10 cellular contexts compared by ENCODE assay signal in the genomic region with DNA sequence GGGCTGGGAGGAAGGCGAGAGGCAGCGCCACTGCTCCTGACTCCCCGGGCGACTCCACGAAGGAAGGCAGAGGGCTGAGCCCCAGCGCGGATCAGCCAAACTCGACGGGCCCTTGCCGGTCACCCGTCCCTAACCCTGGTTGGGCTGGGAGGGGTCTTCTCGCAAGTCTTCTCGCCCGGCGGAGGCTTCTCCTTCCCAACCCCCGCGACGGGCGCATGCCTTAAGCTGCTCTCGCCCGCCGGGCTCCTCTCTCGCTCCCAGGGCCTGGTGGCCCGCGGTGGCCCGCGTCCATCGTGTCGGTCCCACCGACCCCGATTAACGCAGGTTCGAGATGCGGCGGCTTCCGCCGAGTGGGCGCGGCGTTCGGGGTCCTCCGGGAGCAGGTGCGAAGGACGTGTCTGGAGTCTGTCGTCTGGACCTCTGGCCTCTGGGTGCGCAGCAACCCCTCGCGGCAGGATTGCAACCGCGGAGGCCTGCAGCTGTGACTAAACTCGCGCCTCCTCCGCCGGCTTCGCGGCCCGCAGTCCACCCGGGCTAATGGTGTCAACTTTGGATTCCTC. TPM values are rescaled to one million over a fixed set of nuclear protein-coding genes. Genes with fewer than 3 reads are reported as not detected.
DNase-seq lines count a peak whose midpoint lies in the region; ATAC-seq, FAIRE-seq and TF ChIP-seq lines count a peak whose summit lies in the region.
"Had no signal": no experiment of that assay in that cellular context is flagged by ENCODE, and none has a peak within 500 bp of the region (broad histone marks: within the 10 kb centered on the region; RNA-seq: fewer than 3 reads in every experiment).

No MANE protein-coding gene starts in this region.

- ATAC-seq in mucosa of descending colon: peak; percentile 40
- ATAC-seq in HG03139 (IDR thresholded peaks at IDR 0.05; ENCODE audit: unreplicated experiment): no peak

- DNase-seq in breast epithelium (ENCODE audit: low spot score in 2 of 2) (no peak), MCF 10A (ENCODE audit: unreplicated experiment) (no peak), mucosa of descending colon (peak in 2 of 3 donors; percentile 13 to 45), RPMI8226 (no peak), HTR-8/SVneo (ENCODE audit: insufficient read length, low spot score) (no peak)
- DNase-seq: GOT3 had no signal

- H3K4me1 ChIP-seq in breast epithelium: no peaks in the 10 kb centered on the region
- H3K4me1 ChIP-seq in esophagus (ENCODE audit: control insufficient read depth in 2 of 2, insufficient read depth in 2 of 2, low read length in 1 of 2): peaks cover 4 to 10% of the 10 kb centered on the region in 2 donors
- peaks cover 3% of the 10 kb centered on the region for H3K4me1 ChIP-seq in mucosa of descending colon (ENCODE audit: low read depth)
- no peaks in the 10 kb centered on the region for H3K4me1 ChIP-seq in urinary bladder (ENCODE audit: insufficient read depth)

- BruUV-seq in MCF 10A (replicated peaks; lab: Mats Ljungman, UMichigan): no TSS peak

- H3K36me3 ChIP-seq in breast epithelium: no peaks in the 10 kb centered on the region
- H3K36me3 ChIP-seq in esophagus (ENCODE audit: control insufficient read depth in 2 of 2, insufficient read depth in 2 of 2, low read length in 1 of 2): no peaks in the 10 kb centered on the region
- H3K36me3 ChIP-seq in mucosa of descending colon (ENCODE audit: low read depth): no peaks in the 10 kb centered on the region
- H3K36me3 ChIP-seq in urinary bladder (ENCODE audit: insufficient read depth): no peaks in the 10 kb centered on the region

- no peaks in the 10 kb centered on the region for H3K27me3 Mint-ChIP-seq in MCF 10A (ENCODE audit: insufficient read depth, unreplicated experiment)

- H3K27ac Mint-ChIP-seq in MCF 10A (ENCODE audit: low read depth, unreplicated experiment): no peak overlapping the region

- TF ChIP-seq POLR2A in breast epithelium (IDR thresholded peaks at IDR 0.05): no peak

- H3K27me3 ChIP-seq in breast epithelium (peaks cover 5 to 18% of the 10 kb centered on the region in 2 donors), esophagus (ENCODE audit: control insufficient read depth in 1 of 2, insufficient read depth in 2 of 2, low read length in 2 of 2) (peaks cover 0 to 3% of the 10 kb centered on the region in 2 donors)

- H3K9me3 Mint-ChIP-seq in MCF 10A (ENCODE audit: unreplicated experiment): no peaks in the 10 kb centered on the region

- CTCF ChIA-PET in MCF 10A (lab: Yijun Ruan, JAX): interaction anchor here (0.7 to 2.5 kb wide), 5 partner anchors 19 to 354 kb away, joined by 3 to 9 read pairs (median 5); no protein-coding TSS in a partner anchor

- H3K27ac ChIP-seq in breast epithelium: no peak overlapping the region
- no peak overlapping the region for H3K27ac ChIP-seq in esophagus (ENCODE audit: low read depth in 2 of 2, low read length in 1 of 2)
- no peak overlapping the region for H3K27ac ChIP-seq in urinary bladder (ENCODE audit: low read depth)

- peak overlapping the region; percentile 21 to 61 (median 35) for H3K4me3 ChIP-seq in breast epithelium
- H3K4me3 ChIP-seq in esophagus (ENCODE audit: low read depth in 1 of 2, low read length in 2 of 2): peak overlapping the region; percentile 8 to 36
- no peak overlapping the region for H3K4me3 ChIP-seq in mucosa of descending colon
- H3K4me3 ChIP-seq in urinary bladder (ENCODE audit: low read depth, low read length): peak overlapping the region; percentile 14

- no peak for FAIRE-seq in HTR-8/SVneo (lab: Jason Lieb, UNC)
- FAIRE-seq: islet of Langerhans had no signal

- no peaks in the 10 kb centered on the region for H3K36me3 Mint-ChIP-seq in MCF 10A (ENCODE audit: insufficient read depth, unreplicated experiment)

- POLR2A ChIA-PET in MCF 10A (lab: Yijun Ruan, JAX): no interaction called here

- 4 to 8% methylated on average over 49 to 58 of the region's 58 CpGs for WGBS in esophagus, 2 donors
- 2% methylated on average over 58 of the region's 58 CpGs for WGBS in urinary bladder

- intact Hi-C loops in breast epithelium (cut with DNase I; ENCODE audit: low total_unique reads) (no loop called here), MCF 10A (cut with micrococcal nuclease) (no loop called here), mucosa of descending colon (cut with DNase I, micrococcal nuclease) (no loop called here)

- H3K4me1 Mint-ChIP-seq in MCF 10A (ENCODE audit: insufficient read depth, unreplicated experiment): no peaks in the 10 kb centered on the region

- TF ChIP-seq CTCF in breast epithelium (IDR thresholded peaks at IDR 0.05) (no peak), MCF 10A (IDR thresholded peaks at IDR 0.05; ENCODE audit: unreplicated experiment) (no peak), mucosa of descending colon (IDR thresholded peaks at IDR 0.05) (no peak)

- no peaks in the 10 kb centered on the region for H3K9me3 ChIP-seq in breast epithelium
- no peaks in the 10 kb centered on the region for H3K9me3 ChIP-seq in esophagus (ENCODE audit: control insufficient read depth in 2 of 2, insufficient read depth in 1 of 2, low read depth in 1 of 2, low read length in 1 of 2)
- no peaks in the 10 kb centered on the region for H3K9me3 ChIP-seq in mucosa of descending colon

- no peak overlapping the region for H3K4me3 Mint-ChIP-seq in MCF 10A (ENCODE audit: unreplicated experiment)

RNA-seq across cellular contexts. Expression of gene PPM1J, which starts 29.0 kb away (rescaled TPM):
- 1 to 10 TPM in 2 of 3 donors, under 1 TPM in 1; 0.32 to 5.3 (median 4.9) TPM for total RNA-seq in breast epithelium
- 0.88 and 1.5 TPM in 2 replicates for total RNA-seq in MCF 10A (2022)
- 1 to 10 TPM; 2.8 to 3.5 TPM for polyA plus RNA-seq in esophagus
- 1 to 10 TPM in 2 of 3 donors, under 1 TPM in 1; 0.92 to 1.7 (median 1.1) TPM for total RNA-seq in mucosa of descending colon
- total RNA-seq in urinary bladder: 0.37 TPM
- 1.5 TPM for polyA plus RNA-seq in urinary bladder

RNA-seq across cellular contexts. Expression of gene RHOC, which starts 37.2 kb away (rescaled TPM):
- total RNA-seq in breast epithelium (100 to 1,000 TPM; 150 to 302 (median 235) TPM), MCF 10A (2022) (253 and 294 TPM in 2 replicates), mucosa of descending colon (100 to 1,000 TPM; 306 to 617 (median 485) TPM), urinary bladder (149 TPM)
- polyA plus RNA-seq in esophagus (10 to 100 TPM; 53.0 to 89.5 TPM), urinary bladder (300 TPM)

Comparison
In these comparisons a context has a peak if more than half of its experiments do, and no peak if none do; other contexts are left out.
1. DNase-seq: peak in mucosa of descending colon (2 of 3); none in breast epithelium (0 of 2), MCF 10A (single experiment), RPMI8226 (single experiment) and HTR-8/SVneo (single experiment).